In genomic region chr3:39208463-39209055, GRCh38 we compare ENCODE assay signal across 9 cellular contexts. TPM values are rescaled to one million over a fixed set of nuclear protein-coding genes. Genes with fewer than 3 reads are reported as not detected.
DNase-seq lines count a peak whose midpoint lies in the region; ATAC-seq and TF ChIP-seq lines count a peak whose summit lies in the region.
"Had no signal": no experiment of that assay in that cellular context is flagged by ENCODE, and none has a peak within 500 bp of the region (broad histone marks: within the 10 kb centered on the region; RNA-seq: fewer than 3 reads in every experiment).

No MANE protein-coding gene starts in this region.

- POLR2A ChIA-PET in HCT116 (lab: Charles Lee): no interaction called here

- peak; percentile 56 to 75 (median 67); a peak in 5 of 6 replicates for TF ChIP-seq CTCF in HCT116 (IDR thresholded peaks at IDR 0.05 in 2 of 3, conservative IDR thresholded peaks at IDR 0.05 in 1 of 3; ENCODE audit: borderline replicate concordance in 1 of 3, insufficient read depth in 1 of 3, low read depth in 2 of 3, low read length in 2 of 3)
- peak; percentile 62 for TF ChIP-seq CTCF in liver (IDR thresholded peaks at IDR 0.05; ENCODE audit: low read depth, low read length, missing input control)

- RAD21 ChIA-PET in HCT116 (lab: Charles Lee; ENCODE audit: low non-redundant PET in 1 of 2, low total read pairs in 2 of 2, uncharacterized antibody in 2 of 2, unreplicated experiment in 2 of 2): no interaction called here

- peak overlapping the region; percentile 47 for H3K4me2 ChIP-seq in HCT116 (ENCODE audit: low read length)

- H3K27ac ChIP-seq in HCT116 (ENCODE audit: low read depth, low read length): no peak overlapping the region
- H3K27ac ChIP-seq in liver (ENCODE audit: low read depth in 1 of 2, low read length in 2 of 2): no peak overlapping the region
- H3K27ac ChIP-seq in thymus (ENCODE audit: low read depth): peak overlapping the region; percentile 38

- no peaks in the 10 kb centered on the region for H3K9me3 ChIP-seq in HCT116 (ENCODE audit: control insufficient read depth in 1 of 2, insufficient read depth in 1 of 2, low read depth in 1 of 2, low read length in 2 of 2)
- peaks cover 0 to 3% (median under 1%) of the 10 kb centered on the region in 4 donors for H3K9me3 ChIP-seq in liver (ENCODE audit: control insufficient read depth in 4 of 4, low read length in 3 of 4)
- H3K9me3 ChIP-seq in thymus (ENCODE audit: control insufficient read depth): no peaks in the 10 kb centered on the region

- no peaks in the 10 kb centered on the region for H3K9me2 ChIP-seq in HCT116 (ENCODE audit: insufficient read depth)

- H3K4me3 ChIP-seq in HCT116 (replicated peaks in 1 of 2; ENCODE audit: low read depth in 1 of 2, low read length in 2 of 2) (no peak overlapping the region), liver (ENCODE audit: low read depth in 1 of 3, low read length in 3 of 3) (no peak overlapping the region), thymus (ENCODE audit: low read length) (no peak overlapping the region)

- BruUV-seq in HCT116 (replicated peaks; lab: Mats Ljungman, UMichigan): no TSS peak

- peaks cover 0 to 3% of the 10 kb centered on the region in 2 experiments; a peak in 1 of 4 replicates for H3K4me1 ChIP-seq in HCT116 (ENCODE audit: control insufficient read depth in 1 of 2, insufficient read depth in 2 of 2, low read length in 2 of 2)
- no peaks in the 10 kb centered on the region for H3K4me1 ChIP-seq in liver (ENCODE audit: control insufficient read depth in 4 of 4, insufficient read depth in 4 of 4, low read length in 3 of 4)
- peaks cover 31% of the 10 kb centered on the region for H3K4me1 ChIP-seq in thymus (ENCODE audit: control insufficient read depth, insufficient read depth, low read length)

- peak; percentile 22 for DNase-seq in DMS53 treated with DMSO at 0.1 percent for 48 hours (lab: John Stamatoyannopoulos, UW; ENCODE audit: unreplicated experiment)
- DNase-seq in HCT116 (ENCODE audit: low read depth, low spot score): peak; percentile 54
- DNase-seq in RPMI8226: peak; percentile 72
- peak; percentile 63 for DNase-seq in dedifferentiated amniotic fluid mesenchymal stem cell (ENCODE audit: extremely low spot score)
- DNase-seq in DMS153 treated with DMSO at 0.1 percent for 48 hours (lab: John Stamatoyannopoulos, UW; ENCODE audit: unreplicated experiment): no peak

- TF ChIP-seq RAD21 in HCT116 (IDR thresholded peaks at IDR 0.05; ENCODE audit: low read depth) (peak; percentile 55), liver (IDR thresholded peaks at IDR 0.05) (peak; percentile 82 to 83)

- no peaks in the 10 kb centered on the region for H4K20me1 ChIP-seq in HCT116 (ENCODE audit: insufficient read depth)

- ATAC-seq in HCT116: peak; percentile 99
- no peak for ATAC-seq in GM21447 (IDR thresholded peaks at IDR 0.05; ENCODE audit: unreplicated experiment)

- no peak overlapping the region for H3K9ac ChIP-seq in HCT116 (ENCODE audit: low read length)
- no peak overlapping the region for H3K9ac ChIP-seq in liver (ENCODE audit: low read depth in 1 of 2, low read length in 2 of 2)

- H3K27me3 ChIP-seq in HCT116 (ENCODE audit: insufficient read depth, low read length) (peaks cover 11% of the 10 kb centered on the region; the same call in 1 of the 2 replicates), liver (ENCODE audit: control insufficient read depth in 4 of 4, insufficient read depth in 4 of 4, low read length in 3 of 4) (no peaks in the 10 kb centered on the region), thymus (ENCODE audit: control insufficient read depth, insufficient read depth) (no peaks in the 10 kb centered on the region)

- CTCF ChIA-PET in HCT116 (lab: Charles Lee): interaction anchor here (1.0 to 1.5 kb wide), 2 partner anchors 65 to 80 kb away, joined by 4 to 5 read pairs; no protein-coding TSS in a partner anchor

- intact Hi-C loops in HCT116 (cut with micrococcal nuclease): loop anchor here (1.0 kb wide), 1 partner anchor 80 kb away; no protein-coding TSS in a partner anchor

- TF ChIP-seq POLR2A in HCT116 (IDR thresholded peaks at IDR 0.05; ENCODE audit: borderline replicate concordance, extremely low read depth, insufficient read depth, insufficient read length): no peak

- H3K79me2 ChIP-seq in HCT116 (ENCODE audit: insufficient read depth, low read length): no peaks in the 10 kb centered on the region

- WGBS in liver: 35% methylated on average over 7 of the region's 7 CpGs
- 38% methylated on average over 7 of the region's 7 CpGs for WGBS in thymus

- no peaks in the 10 kb centered on the region for H3K36me3 ChIP-seq in HCT116 (ENCODE audit: control insufficient read depth in 1 of 2, insufficient read depth in 2 of 2, low read length in 2 of 2)
- no peaks in the 10 kb centered on the region for H3K36me3 ChIP-seq in liver (ENCODE audit: control insufficient read depth in 4 of 4, insufficient read depth in 3 of 4, low read depth in 1 of 4, low read length in 3 of 4)
- H3K36me3 ChIP-seq in thymus (ENCODE audit: control insufficient read depth, insufficient read depth): no peaks in the 10 kb centered on the region

- H2AFZ ChIP-seq in HCT116 (ENCODE audit: low read depth, low read length, poor library complexity, severe bottlenecking): peak overlapping the region; percentile 79

TF ChIP-seq in HCT116, 20 proteins besides CTCF, POLR2A, EP300 and RAD21 (continues in another document):
- TF ChIP-seq EGR1 (IDR thresholded peaks at IDR 0.05; ENCODE audit: low read depth) (no peak), ZFX (IDR thresholded peaks at IDR 0.05) (no peak), SRF (IDR thresholded peaks at IDR 0.05; ENCODE audit: low read depth) (no peak), CEBPB (IDR thresholded peaks at IDR 0.05; ENCODE audit: low read depth) (no peak), POLR2AphosphoS5 (IDR thresholded peaks at IDR 0.05; ENCODE audit: low read depth, low read length) (no peak), SIN3A (IDR thresholded peaks at IDR 0.05; ENCODE audit: low read depth) (no peak), ZNF274 (IDR thresholded peaks at IDR 0.05; ENCODE audit: low read depth, low read length) (no peak), JUND (IDR thresholded peaks at IDR 0.05) (no peak)
- TF ChIP-seq, protein P1, sequence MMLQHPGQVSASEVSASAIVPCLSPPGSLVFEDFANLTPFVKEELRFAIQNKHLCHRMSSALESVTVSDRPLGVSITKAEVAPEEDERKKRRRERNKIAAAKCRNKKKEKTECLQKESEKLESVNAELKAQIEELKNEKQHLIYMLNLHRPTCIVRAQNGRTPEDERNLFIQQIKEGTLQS (IDR thresholded peaks at IDR 0.05): no peak
- TF ChIP-seq, protein P2, sequence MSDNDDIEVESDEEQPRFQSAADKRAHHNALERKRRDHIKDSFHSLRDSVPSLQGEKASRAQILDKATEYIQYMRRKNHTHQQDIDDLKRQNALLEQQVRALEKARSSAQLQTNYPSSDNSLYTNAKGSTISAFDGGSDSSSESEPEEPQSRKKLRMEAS (IDR thresholded peaks at IDR 0.05): no peak

TF ChIP-seq in liver, 16 proteins besides CTCF, POLR2A, EP300 and RAD21 (continues in another document):
- TF ChIP-seq FOXA1 (IDR thresholded peaks at IDR 0.05): no peak
- TF ChIP-seq ZBTB33 (IDR thresholded peaks at IDR 0.05): no peak
- no peak for TF ChIP-seq JUND (IDR thresholded peaks at IDR 0.05)
- TF ChIP-seq EGR1 (IDR thresholded peaks at IDR 0.05; ENCODE audit: low read depth in 2 of 2): no peak
- TF ChIP-seq GABPA (IDR thresholded peaks at IDR 0.05 in 1 of 2, conservative IDR thresholded peaks at IDR 0.05 in 1 of 2): no peak
- no peak for TF ChIP-seq SP1 (IDR thresholded peaks at IDR 0.05)
- TF ChIP-seq RXRA (IDR thresholded peaks at IDR 0.05): no peak
- no peak for TF ChIP-seq YY1 (IDR thresholded peaks at IDR 0.05)
- no peak for TF ChIP-seq HNF4G (IDR thresholded peaks at IDR 0.05)

RNA-seq across cellular contexts. Expression of gene XIRP1, which starts 16.2 kb away (rescaled TPM):
- total RNA-seq in HCT116 (2021; ENCODE audit: unreplicated experiment): not detected
- polyA plus RNA-seq in HCT116 (2012): 0.01 TPM in 1 of 2 replicates, not detected in the other
- not detected for total RNA-seq in liver
- polyA plus RNA-seq in liver: under 1 TPM in 1 of 2 donors, not detected in 1; 0.01 TPM
- 1.1 TPM for polyA plus RNA-seq in thymus
- total RNA-seq: temporal lobe had no signal

RNA-seq across cellular contexts. Expression of gene CSRNP1, which starts 55.2 kb away (rescaled TPM):
- total RNA-seq in HCT116 (2021; ENCODE audit: unreplicated experiment) (15.0 TPM), liver (10 to 100 TPM in 1 of 2 donors, 1 to 10 TPM in 1; 4.7 to 19.3 TPM)
- polyA plus RNA-seq in HCT116 (2012): 22.5 and 60.5 TPM in 2 replicates
- polyA plus RNA-seq in liver (10 to 100 TPM in 1 of 2 donors, 1 to 10 TPM in 1; 8.7 to 12.8 TPM), thymus (26.1 TPM)
